28 cellular contexts compared by ENCODE assay signal in genomic region chr20:25733903-25734302, GRCh38.
"Had no signal": no experiment of that assay in that cellular context is flagged by ENCODE, and none has a peak within 500 bp of the region (broad histone marks: within the 10 kb centered on the region; RNA-seq: fewer than 3 reads in every experiment).

No MANE protein-coding gene starts in this region.

- H3K27me3 ChIP-seq: colonic mucosa, dorsolateral prefrontal cortex, esophagus muscularis mucosa, esophagus squamous epithelium, foreskin keratinocyte, gastrocnemius medialis, gastroesophageal sphincter, heart left ventricle, heart right ventricle had no signal

- H3K27ac ChIP-seq: colonic mucosa, coronary artery, dorsolateral prefrontal cortex, epithelial cell of prostate, esophagus muscularis mucosa, esophagus squamous epithelium, foreskin keratinocyte, gastrocnemius medialis, gastroesophageal sphincter, heart left ventricle, heart right ventricle had no signal

- H3K4me3 ChIP-seq: colonic mucosa, coronary artery, dorsolateral prefrontal cortex, esophagus muscularis mucosa, esophagus squamous epithelium, gastrocnemius medialis, gastroesophageal sphincter, heart left ventricle, heart right ventricle had no signal

- ATAC-seq: effector memory CD8-positive, alpha-beta T cell; esophagus mucosa; foreskin keratinocyte; gastrocnemius medialis; gastroesophageal sphincter; heart left ventricle; heart right ventricle had no signal

- H3K9me3 ChIP-seq: colonic mucosa, esophagus muscularis mucosa, esophagus squamous epithelium, gastrocnemius medialis, gastroesophageal sphincter had no signal

- H3K36me3 ChIP-seq: colonic mucosa, esophagus muscularis mucosa, esophagus squamous epithelium, gastrocnemius medialis, gastroesophageal sphincter, heart left ventricle had no signal

- H3K4me1 ChIP-seq: colonic mucosa, esophagus muscularis mucosa, esophagus squamous epithelium, gastrocnemius medialis, gastroesophageal sphincter, heart left ventricle, heart right ventricle had no signal

- FAIRE-seq: colon, endometrium, endothelial cell of umbilical vein, frontal cortex had no signal

- DNase-seq: colonic mucosa; cortex of kidney; dermis blood vessel endothelial cell; dorsolateral prefrontal cortex; effector CD4-positive, alpha-beta T cell; effector CD8-positive, alpha-beta T cell; effector memory CD4-positive, alpha-beta T cell; effector memory CD8-positive, alpha-beta T cell; endodermal cell; erythroblast; esophagus squamous epithelium; foreskin fibroblast; foreskin keratinocyte; foreskin melanocyte; gastrocnemius medialis; glutamatergic neuron; head of caudate nucleus; heart left ventricle; heart right ventricle had no signal
